22 cellular contexts compared by ENCODE assay signal in the genomic region with DNA sequence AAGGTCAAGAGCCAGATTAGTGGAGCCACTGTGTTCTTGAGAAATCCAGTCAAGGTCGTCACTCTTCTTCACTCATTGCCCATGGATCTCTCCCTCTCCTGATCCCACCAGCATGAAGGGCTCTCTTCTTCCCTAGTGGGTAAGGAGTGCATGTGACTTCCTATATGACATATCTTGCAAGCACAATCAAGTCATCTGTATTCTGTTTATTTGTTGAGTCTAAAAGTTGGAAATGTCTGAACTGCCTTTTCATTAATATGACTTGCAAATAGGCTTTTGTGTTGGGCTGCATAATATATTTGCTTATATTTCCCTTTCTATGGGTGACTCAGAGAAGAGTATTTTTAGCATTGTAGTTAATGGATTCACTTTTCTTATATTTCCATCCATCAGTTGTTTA.
A peak's percentile ranks its signal among the peaks of the same experiment; 100 is the strongest.
DNase-seq lines count a peak whose midpoint lies in the region; ATAC-seq lines count a peak whose summit lies in the region.
"Had no signal": no experiment of that assay in that cellular context is flagged by ENCODE, and none has a peak within 500 bp of the region (broad histone marks: within the 10 kb centered on the region; RNA-seq: fewer than 3 reads in every experiment).

No MANE protein-coding gene starts in this region.

- H4K20me1 ChIP-seq in GM23248 (ENCODE audit: insufficient read depth), result no peaks in the 10 kb centered on the region
- H4K20me1 ChIP-seq: BLaER1 treated with 17β-estradiol and CSF1 and Interleukin-3, amounts not matched to agents 10 nM and 100 nM had no signal

- H3K4me3 ChIP-seq in GM23248, result no peak overlapping the region
- H3K4me3 ChIP-seq: BLaER1 treated with 17β-estradiol and CSF1 and Interleukin-3, amounts not matched to agents 10 nM and 100 nM; GM12878 had no signal

- in situ Hi-C loops in GM23248 (cut with MboI), result no loop called here

- no peaks in the 10 kb centered on the region for H3K4me1 ChIP-seq in GM23248 (ENCODE audit: insufficient read depth)
- H3K4me1 ChIP-seq: BLaER1 treated with 17β-estradiol and CSF1 and Interleukin-3, amounts not matched to agents 10 nM and 100 nM had no signal

- no peak overlapping the region for H3K4me2 ChIP-seq in GM23248 (ENCODE audit: unreplicated experiment)
- H3K4me2 ChIP-seq: BLaER1 treated with 17β-estradiol and CSF1 and Interleukin-3, amounts not matched to agents 10 nM and 100 nM had no signal

- no peak for ATAC-seq in HG02973 (IDR thresholded peaks at IDR 0.05; ENCODE audit: unreplicated experiment)
- ATAC-seq: CD8-positive, alpha-beta T cell; GM12878 had no signal

- H3K27me3 ChIP-seq in GM23248 (replicated peaks; ENCODE audit: insufficient read depth), result no peaks in the 10 kb centered on the region
- H3K27me3 ChIP-seq: BLaER1 treated with 17β-estradiol and CSF1 and Interleukin-3, amounts not matched to agents 10 nM and 100 nM had no signal

- H2AFZ ChIP-seq in GM23248, result no peak overlapping the region

- no peak overlapping the region for H3K9ac ChIP-seq in GM23248
- H3K9ac ChIP-seq: BLaER1 treated with 17β-estradiol and CSF1 and Interleukin-3, amounts not matched to agents 10 nM and 100 nM had no signal

- DNase-seq in NCI-H526 (lab: John Stamatoyannopoulos, UW) (peak; percentile 88 to 95), RPMI7951 (ENCODE audit: low read depth) (peak; percentile 10), foreskin melanocyte (peak; percentile 71), GM23248 (no peak), AG08396 (ENCODE audit: low spot score) (no peak)
- DNase-seq: 8988T; ACHN; AML-193; CD4-positive, alpha-beta T cell; CD8-positive, alpha-beta T cell; COR-L47; DMS 273 treated with DMSO at 0.1 percent for 48 hours; DMS153; DMS53; DMS79; DND-41; EL; GDM1 had no signal

- H3K27ac ChIP-seq in GM23248, result no peak overlapping the region
- H3K27ac ChIP-seq: BLaER1 treated with 17β-estradiol and CSF1 and Interleukin-3, amounts not matched to agents 10 nM and 100 nM; C4-2B had no signal

- no peaks in the 10 kb centered on the region for H3K36me3 ChIP-seq in GM23248 (ENCODE audit: low read depth)
- H3K36me3 ChIP-seq: BLaER1 treated with 17β-estradiol and CSF1 and Interleukin-3, amounts not matched to agents 10 nM and 100 nM had no signal

- WGBS in GM23248 (ENCODE audit: low coverage in 1 of 2, low lambda C conversion rate in 2 of 2, missing lambda C conversion rate in 2 of 2), 2 experiments, result 29 to 42% methylated on average over 1 of the region's 1 CpG

- H3K9me2 ChIP-seq in GM23248 (ENCODE audit: insufficient read depth), result no peaks in the 10 kb centered on the region

- H3K79me2 ChIP-seq in GM23248 (ENCODE audit: insufficient read depth), result no peaks in the 10 kb centered on the region

- H3K9me3 ChIP-seq in GM23248 (ENCODE audit: low read depth), result no peaks in the 10 kb centered on the region

- H3F3A ChIP-seq in GM23248 (ENCODE audit: insufficient read depth), result no peaks in the 10 kb centered on the region

Comparison
In these comparisons a context has a peak if more than half of its experiments do, and no peak if none do; other contexts are left out.
1. DNase-seq: peak in NCI-H526 (2 of 2), RPMI7951 (single experiment) and foreskin melanocyte (single experiment); none in GM23248 (single experiment) and AG08396 (single experiment).